12 cellular contexts compared by ENCODE assay signal in the genomic region with DNA sequence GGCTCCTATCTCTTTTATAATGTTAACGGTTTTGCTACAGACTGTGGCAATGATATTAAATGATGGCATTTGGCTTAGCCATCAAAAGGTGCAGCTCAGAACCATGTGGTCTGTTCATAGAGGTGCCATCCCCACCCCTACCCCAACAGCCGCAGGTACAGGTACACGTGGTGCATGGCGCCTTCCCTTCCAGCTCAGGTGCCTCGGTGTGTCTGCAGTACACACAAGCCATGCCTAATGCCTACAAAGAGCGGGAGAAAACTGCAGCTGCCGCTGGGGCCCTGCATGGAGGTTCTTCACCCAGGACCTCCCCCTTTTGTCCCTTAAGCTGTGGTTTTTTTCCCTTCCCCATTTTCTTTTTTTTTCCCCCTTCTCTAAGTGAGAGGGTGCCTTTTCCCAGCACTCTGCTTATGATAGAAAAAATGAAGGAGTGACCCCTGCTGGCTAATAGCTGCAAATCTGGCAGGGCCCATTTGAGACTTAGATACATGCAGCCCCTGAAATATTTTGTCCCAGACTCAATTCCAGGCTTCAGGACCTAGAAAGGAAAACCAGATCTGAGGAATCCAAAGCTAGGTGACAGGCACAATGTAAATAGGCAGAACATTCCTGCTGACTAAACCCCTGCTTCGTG. TPM values are rescaled to one million over a fixed set of nuclear protein-coding genes. Genes with fewer than 3 reads are reported as not detected.
DNase-seq lines count a peak whose midpoint lies in the region; ATAC-seq and TF ChIP-seq lines count a peak whose summit lies in the region.
"Had no signal": no experiment of that assay in that cellular context is flagged by ENCODE, and none has a peak within 500 bp of the region (broad histone marks: within the 10 kb centered on the region; RNA-seq: fewer than 3 reads in every experiment).

No MANE protein-coding gene starts in this region.

- no peaks in the 10 kb centered on the region for H3K79me2 ChIP-seq in Karpas-422 (ENCODE audit: low read length)

- no peaks in the 10 kb centered on the region for H4K20me1 ChIP-seq in Karpas-422 (ENCODE audit: insufficient read depth, low read depth, low read length)

- H3K4me1 Mint-ChIP-seq in neural crest cell = no peaks in the 10 kb centered on the region

- no peak overlapping the region for H3K27ac Mint-ChIP-seq in neural crest cell (ENCODE audit: unreplicated experiment)

- H3K9me2 ChIP-seq in Karpas-422 (replicated peaks; ENCODE audit: insufficient read depth, low read length) = no peaks in the 10 kb centered on the region

- peaks cover 8% of the 10 kb centered on the region for H3K27me3 Mint-ChIP-seq in neural crest cell (ENCODE audit: low read depth)

- H3K9me3 Mint-ChIP-seq in neural crest cell = peaks cover 4% of the 10 kb centered on the region

- H3K27me3 ChIP-seq in Karpas-422 (ENCODE audit: low read length) = no peaks in the 10 kb centered on the region

- TF ChIP-seq CTCF in cardiac fibroblast (IDR thresholded peaks at IDR 0.05; ENCODE audit: low read depth, low read length) (peak; percentile 41), neural crest cell (conservative IDR thresholded peaks at IDR 0.05) (peak; percentile 35)

- H3K9me3 ChIP-seq in Karpas-422 (ENCODE audit: low read length) = no peaks in the 10 kb centered on the region
- H3K9me3 ChIP-seq: prostate gland had no signal

- no peaks in the 10 kb centered on the region for H3K36me3 Mint-ChIP-seq in neural crest cell (ENCODE audit: low read depth)

- H3K9ac ChIP-seq in Karpas-422 (ENCODE audit: low read length) = no peak overlapping the region

- H3K4me3 Mint-ChIP-seq in neural crest cell = no peak overlapping the region

- ATAC-seq in GM18502 (IDR thresholded peaks at IDR 0.05; ENCODE audit: poor library complexity, unreplicated experiment) = no peak

- H3K4me3 ChIP-seq in Karpas-422 (ENCODE audit: low read length) (no peak overlapping the region), cardiac fibroblast (replicated peaks in 1 of 2; ENCODE audit: low read depth in 2 of 2, low read length in 2 of 2) (no peak overlapping the region)
- H3K4me3 ChIP-seq: prostate gland had no signal

- no peak overlapping the region for H3K4me2 ChIP-seq in Karpas-422 (ENCODE audit: low read depth, low read length, poor library complexity, severe bottlenecking)

- H2AFZ ChIP-seq in Karpas-422 (ENCODE audit: low read length) = no peak overlapping the region

- DNase-seq in DMS 273 (lab: John Stamatoyannopoulos, UW; ENCODE audit: unreplicated experiment) (peak; percentile 23), DMS 273 treated with DMSO at 0.1 percent for 48 hours (lab: John Stamatoyannopoulos, UW) (no peak), Karpas-422 (peak; percentile 60), cardiac fibroblast (ENCODE audit: low read depth in 2 of 2) (peak; percentile 1 to 35), neural crest cell (ENCODE audit: low read depth, low spot score) (no peak), anterior cingulate cortex (lab: John Stamatoyannopoulos, UW) (no peak), OCI-M2 (lab: John Stamatoyannopoulos, UW; ENCODE audit: unreplicated experiment) (no peak)
- DNase-seq: 8988T; activated T-cell treated with anti-CD3 and anti-CD28 coated beads, Interleukin-2, amount 50 U/mL, for 1 hour; SHP77 had no signal

- H3K27ac ChIP-seq in Karpas-422 (ENCODE audit: low read length) = no peak overlapping the region
- H3K27ac ChIP-seq: prostate gland had no signal

- H3K4me1 ChIP-seq in Karpas-422 (ENCODE audit: low read length) = no peaks in the 10 kb centered on the region
- H3K4me1 ChIP-seq: prostate gland had no signal

- no peaks in the 10 kb centered on the region for H3K36me3 ChIP-seq in Karpas-422 (ENCODE audit: insufficient read depth, low read length)
- H3K36me3 ChIP-seq: prostate gland had no signal

RNA-seq across cellular contexts. Expression of a gene that starts 6.5 kb away (rescaled TPM):
- not detected in 2 replicates for total RNA-seq in Karpas-422 (2014; rRNA removed; shearing (Covaris generic); ENCODE audit: low replicate concordance)
- total RNA-seq in neural crest cell = not detected in 2 replicates
- total RNA-seq: prostate gland had no signal

RNA-seq across cellular contexts. Expression of a gene that starts 30.1 kb away (rescaled TPM):
- not detected in 2 replicates for total RNA-seq in Karpas-422 (2014; rRNA removed; shearing (Covaris generic); ENCODE audit: low replicate concordance)
- not detected in 2 replicates for total RNA-seq in neural crest cell
- total RNA-seq: prostate gland had no signal

RNA-seq across cellular contexts. Expression of a gene that starts 42.4 kb away (rescaled TPM):
- total RNA-seq in Karpas-422 (2014; rRNA removed; shearing (Covaris generic); ENCODE audit: low replicate concordance) = not detected in 2 replicates
- total RNA-seq in neural crest cell = not detected in 2 replicates
- total RNA-seq: prostate gland had no signal

RNA-seq across cellular contexts. Expression of a gene that starts 56.6 kb away (rescaled TPM):
- total RNA-seq in Karpas-422 (2014; rRNA removed; shearing (Covaris generic); ENCODE audit: low replicate concordance) = 17.5 and 21.1 TPM in 2 replicates
- 12.3 and 13.4 TPM in 2 replicates for total RNA-seq in neural crest cell

Comparison
In these comparisons a context has a peak if more than half of its experiments do, and no peak if none do; other contexts are left out.
1. DNase-seq: peak in DMS 273 (single experiment), Karpas-422 (single experiment) and cardiac fibroblast (2 of 2); none in DMS 273 treated with DMSO at 0.1 percent for 48 hours (single experiment), neural crest cell (single experiment), anterior cingulate cortex (0 of 58) and OCI-M2 (single experiment).